Comparison of ENCODE assay signal across 17 cellular contexts in the genomic region with DNA sequence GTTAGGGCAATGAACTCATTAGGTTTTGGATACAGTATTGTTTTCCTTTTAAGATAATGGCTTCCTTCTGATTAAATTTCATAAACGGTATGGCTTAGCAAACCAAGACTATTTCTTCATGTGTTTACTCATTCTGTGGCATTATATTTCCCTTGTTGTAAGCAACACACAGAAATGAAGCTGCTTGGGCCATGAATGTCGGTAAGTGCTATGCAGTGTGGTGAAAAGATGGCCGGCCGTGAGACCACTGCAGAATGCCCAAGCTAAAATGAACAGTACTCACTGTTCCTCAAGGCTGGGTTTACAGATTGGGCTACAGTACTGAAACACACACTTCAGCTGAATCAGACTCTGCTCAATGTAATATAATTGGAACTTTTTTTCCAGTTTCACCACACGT. TPM values are rescaled to one million over a fixed set of nuclear protein-coding genes. Genes with fewer than 3 reads are reported as not detected.
A peak's percentile ranks its signal among the peaks of the same experiment; 100 is the strongest.
DNase-seq lines count a peak whose midpoint lies in the region; ATAC-seq and TF ChIP-seq lines count a peak whose summit lies in the region.
"Had no signal": no experiment of that assay in that cellular context is flagged by ENCODE, and none has a peak within 500 bp of the region (broad histone marks: within the 10 kb centered on the region; RNA-seq: fewer than 3 reads in every experiment).

No MANE protein-coding gene starts in this region.

- H3K27me3 Mint-ChIP-seq in activated CD4-positive, alpha-beta T cell treated with anti-CD3 and anti-CD28 coated beads, Interleukin-2, amount 10 ng/mL, durations not matched to agents 24 days and 14 days: no peaks in the 10 kb centered on the region
- H3K27me3 Mint-ChIP-seq in T-cell: no peaks in the 10 kb centered on the region
- H3K27me3 Mint-ChIP-seq in effector memory CD8-positive, alpha-beta T cell: no peaks in the 10 kb centered on the region
- no peaks in the 10 kb centered on the region for H3K27me3 Mint-ChIP-seq in stimulated activated naive CD8-positive, alpha-beta T cell treated with anti-CD3 and anti-CD28 coated beads, Interleukin-15, Interleukin-2, amounts not matched to agents 100 ng/mL and 50 ng/mL, for 24 hours

- H3K4me1 Mint-ChIP-seq in activated CD4-positive, alpha-beta T cell treated with anti-CD3 and anti-CD28 coated beads, Interleukin-2, amount 10 ng/mL, durations not matched to agents 24 days and 14 days: peaks cover 68% of the 10 kb centered on the region
- peaks cover 88 to 89% (median 89%) of the 10 kb centered on the region in 3 donors for H3K4me1 Mint-ChIP-seq in T-cell
- H3K4me1 Mint-ChIP-seq in effector memory CD8-positive, alpha-beta T cell (ENCODE audit: low read depth in 2 of 2): peaks cover 63 to 87% of the 10 kb centered on the region in 2 donors
- H3K4me1 Mint-ChIP-seq in stimulated activated naive CD8-positive, alpha-beta T cell treated with anti-CD3 and anti-CD28 coated beads, Interleukin-15, Interleukin-2, amounts not matched to agents 100 ng/mL and 50 ng/mL, for 24 hours (ENCODE audit: low read depth): peaks cover 93% of the 10 kb centered on the region

- DNase-seq in activated CD4-positive, alpha-beta T cell treated with anti-CD3 and anti-CD28 coated beads, Interleukin-2, amount 10 ng/mL, durations not matched to agents 24 days and 14 days: no peak
- DNase-seq in activated CD4-positive, alpha-beta T cell treated with anti-CD3 and anti-CD28 coated beads, Interleukin-2, amount 50 U/mL, for 1 hour: no peak
- DNase-seq in T-cell: peak in 1 of 34 experiments; percentile 16
- DNase-seq in effector memory CD8-positive, alpha-beta T cell: no peak
- DNase-seq in left ventricle myocardium inferior: no peak
- no peak for DNase-seq in SHP77 (lab: John Stamatoyannopoulos, UW)
- DNase-seq: 8988T; head of caudate nucleus; kidney glomerular epithelial cell; NCI-H2107; stimulated activated CD4-positive, alpha-beta T cell treated with anti-CD3 and anti-CD28 coated beads, Interleukin-15, amount 100 ng/mL, for 24 hours had no signal

- H3K4me1 ChIP-seq in left ventricle myocardium inferior: no peaks in the 10 kb centered on the region

- ATAC-seq in T-cell (replicated peaks in 1 of 4): no peak
- peak; percentile 12 for ATAC-seq in effector memory CD8-positive, alpha-beta T cell (replicated peaks)
- no peak for ATAC-seq in HG02571 (IDR thresholded peaks at IDR 0.05; ENCODE audit: unreplicated experiment)
- ATAC-seq: Right ventricle myocardium inferior had no signal

- H3K9me3 ChIP-seq in left ventricle myocardium inferior (replicated peaks): no peaks in the 10 kb centered on the region

- peaks cover 17% of the 10 kb centered on the region for H3K9me3 Mint-ChIP-seq in activated CD4-positive, alpha-beta T cell treated with anti-CD3 and anti-CD28 coated beads, Interleukin-2, amount 10 ng/mL, durations not matched to agents 24 days and 14 days
- H3K9me3 Mint-ChIP-seq in T-cell: no peaks in the 10 kb centered on the region
- H3K9me3 Mint-ChIP-seq in effector memory CD8-positive, alpha-beta T cell: peaks cover 1 to 7% of the 10 kb centered on the region in 2 donors
- peaks cover 5% of the 10 kb centered on the region for H3K9me3 Mint-ChIP-seq in stimulated activated naive CD8-positive, alpha-beta T cell treated with anti-CD3 and anti-CD28 coated beads, Interleukin-15, Interleukin-2, amounts not matched to agents 100 ng/mL and 50 ng/mL, for 24 hours

- peaks cover 5% of the 10 kb centered on the region for H3K27me3 ChIP-seq in left ventricle myocardium inferior (ENCODE audit: low read depth)

- no peak for TF ChIP-seq CTCF in left ventricle myocardium inferior (IDR thresholded peaks at IDR 0.05; ENCODE audit: borderline replicate concordance)

- intact Hi-C loops in activated CD4-positive, alpha-beta T cell treated with anti-CD3 and anti-CD28 coated beads, Interleukin-2, amount 10 ng/mL, durations not matched to agents 24 days and 14 days (cut with micrococcal nuclease): loop anchor here (2.0 to 10.0 kb wide), 4 partner anchors 15 to 1889 kb away; a partner anchor contains a TSS
- intact Hi-C loops in left ventricle myocardium inferior (cut with micrococcal nuclease): no loop called here

- CTCF ChIA-PET in T-cell (lab: Charles Lee): interaction anchor here (0.5 to 1.0 kb wide), 3 partner anchors 11 to 26 kb away, joined by 4 to 7 read pairs (median 5); no protein-coding TSS in a partner anchor

- H3K4me3 ChIP-seq in left ventricle myocardium inferior: no peak overlapping the region

- peak overlapping the region; percentile 87 for H3K27ac Mint-ChIP-seq in activated CD4-positive, alpha-beta T cell treated with anti-CD3 and anti-CD28 coated beads, Interleukin-2, amount 10 ng/mL, durations not matched to agents 24 days and 14 days
- H3K27ac Mint-ChIP-seq in T-cell: peak overlapping the region; percentile 87 to 96
- peak overlapping the region; percentile 95 for H3K27ac Mint-ChIP-seq in effector memory CD8-positive, alpha-beta T cell
- peak overlapping the region; percentile 89 for H3K27ac Mint-ChIP-seq in stimulated activated naive CD8-positive, alpha-beta T cell treated with anti-CD3 and anti-CD28 coated beads, Interleukin-15, Interleukin-2, amounts not matched to agents 100 ng/mL and 50 ng/mL, for 24 hours

- POLR2A ChIA-PET in T-cell (lab: Charles Lee): interaction anchor here (0.5 to 1.0 kb wide), 3 partner anchors 11 to 21 kb away, joined by 3 to 11 read pairs (median 3); no protein-coding TSS in a partner anchor

- peak overlapping the region; percentile 31 for H3K4me3 Mint-ChIP-seq in activated CD4-positive, alpha-beta T cell treated with anti-CD3 and anti-CD28 coated beads, Interleukin-2, amount 10 ng/mL, durations not matched to agents 24 days and 14 days
- H3K4me3 Mint-ChIP-seq in T-cell: peak overlapping the region; percentile 37 to 59 (median 58)
- peak overlapping the region; percentile 63 to 74 for H3K4me3 Mint-ChIP-seq in effector memory CD8-positive, alpha-beta T cell
- H3K4me3 Mint-ChIP-seq in stimulated activated naive CD8-positive, alpha-beta T cell treated with anti-CD3 and anti-CD28 coated beads, Interleukin-15, Interleukin-2, amounts not matched to agents 100 ng/mL and 50 ng/mL, for 24 hours: peak overlapping the region; percentile 72

- no peak overlapping the region for H3K27ac ChIP-seq in left ventricle myocardium inferior (replicated peaks)

- no peaks in the 10 kb centered on the region for H3K36me3 ChIP-seq in left ventricle myocardium inferior

- H3K36me3 Mint-ChIP-seq in activated CD4-positive, alpha-beta T cell treated with anti-CD3 and anti-CD28 coated beads, Interleukin-2, amount 10 ng/mL, durations not matched to agents 24 days and 14 days (ENCODE audit: low read depth): peaks cover 57% of the 10 kb centered on the region
- H3K36me3 Mint-ChIP-seq in T-cell: peaks cover 38% of the 10 kb centered on the region
- peaks cover 42% of the 10 kb centered on the region for H3K36me3 Mint-ChIP-seq in effector memory CD8-positive, alpha-beta T cell (ENCODE audit: insufficient read depth)
- H3K36me3 Mint-ChIP-seq in stimulated activated naive CD8-positive, alpha-beta T cell treated with anti-CD3 and anti-CD28 coated beads, Interleukin-15, Interleukin-2, amounts not matched to agents 100 ng/mL and 50 ng/mL, for 24 hours (ENCODE audit: low read depth): peaks cover 56% of the 10 kb centered on the region

RNA-seq across cellular contexts. Expression of a gene that starts 8.1 kb away (rescaled TPM):
- 40.0 and 41.3 TPM in 2 replicates for total RNA-seq in activated CD4-positive, alpha-beta T cell treated with anti-CD3 and anti-CD28 coated beads, Interleukin-2, amount 10 ng/mL, durations not matched to agents 24 days and 14 days
- total RNA-seq in T-cell (100 to 1,000 TPM in 1 of 5 donors, 10 to 100 TPM in 4; 86.5 to 102 (median 88.4) TPM), left ventricle myocardium inferior (2.6 TPM)
- total RNA-seq: chondrocyte, HT1080, pulmonary artery endothelial cell had no signal

Comparison
In these comparisons a context has a peak if more than half of its experiments do, and no peak if none do; other contexts are left out.
1. RNA of a gene that starts 8.1 kb away (total RNA-seq): 86.5 to 102 TPM in T-cell and 40.0 to 41.3 TPM in activated CD4-positive, alpha-beta T cell treated with anti-CD3 and anti-CD28 coated beads, Interleukin-2, amount 10 ng/mL, durations not matched to agents 24 days and 14 days; 2.6 TPM in left ventricle myocardium inferior (single experiment); every median in the first group is over 10 times any median in the second.
2. Peak in every context shown above with its lines, with median percentiles within 50 percentile points of each other: H3K27ac Mint-ChIP-seq and H3K4me3 Mint-ChIP-seq.